In genomic region chr10:115963848-115964247, GRCh38 we compare ENCODE assay signal across 12 cellular contexts.
DNase-seq lines count a peak whose midpoint lies in the region; ATAC-seq and TF ChIP-seq lines count a peak whose summit lies in the region.
"Had no signal": no experiment of that assay in that cellular context is flagged by ENCODE, and none has a peak within 500 bp of the region (broad histone marks: within the 10 kb centered on the region; RNA-seq: fewer than 3 reads in every experiment).

No MANE protein-coding gene starts in this region.

- H4K20me1 ChIP-seq in PC-3 (ENCODE audit: low read length): no peaks in the 10 kb centered on the region
- H4K20me1 ChIP-seq: BLaER1 had no signal

- no peaks in the 10 kb centered on the region for H3K79me2 ChIP-seq in PC-3 (ENCODE audit: low read length)

- intact Hi-C loops in PC-3 (cut with micrococcal nuclease): no loop called here

- H3K4me2 ChIP-seq in PC-3 (ENCODE audit: low read length): no peak overlapping the region
- H3K4me2 ChIP-seq: BLaER1 had no signal

- H3K9me2 ChIP-seq in PC-3 (replicated peaks; ENCODE audit: low read length): no peaks in the 10 kb centered on the region

- no peaks in the 10 kb centered on the region for H3K9me3 ChIP-seq in PC-3 (ENCODE audit: low read length)
- H3K9me3 ChIP-seq: mucosa of descending colon, stomach had no signal

- CTCF ChIA-PET in PC-3 (lab: Charles Lee): no interaction called here

- no peak overlapping the region for H3K27ac ChIP-seq in 22Rv1
- H3K27ac ChIP-seq in PC-3 (ENCODE audit: low read length): no peak overlapping the region
- H3K27ac ChIP-seq: BLaER1, stomach had no signal

- BruUV-seq in PC-3 (replicated peaks; lab: Mats Ljungman, UMichigan): no TSS peak

- no peaks in the 10 kb centered on the region for H3K36me3 ChIP-seq in PC-3 (ENCODE audit: low read depth, low read length)
- H3K36me3 ChIP-seq: BLaER1, stomach had no signal

- no peak overlapping the region for H3K4me3 ChIP-seq in PC-3 (ENCODE audit: low read length)
- H3K4me3 ChIP-seq: BLaER1, mucosa of descending colon, stomach had no signal

- DNase-seq in NCI-H524 (lab: John Stamatoyannopoulos, UW) (peak; percentile 21 to 50), glomerular visceral epithelial cell (ENCODE audit: extremely low spot score) (peak; percentile 42), superior temporal gyrus (ENCODE audit: extremely low spot score) (no peak), PC-3 (no peak), NCI-H226 (no peak)
- no peak for DNase-seq in stimulated activated naive CD8-positive, alpha-beta T cell treated with anti-CD3 and anti-CD28 coated beads, Interleukin-15, Interleukin-2, amounts not matched to agents 100 U/mL and 50 U/mL, for 24 hours
- DNase-seq: foreskin melanocyte, mucosa of descending colon, stomach had no signal

- no peak overlapping the region for H2AFZ ChIP-seq in PC-3 (ENCODE audit: low read length)

- no peaks in the 10 kb centered on the region for H3K4me1 ChIP-seq in PC-3 (ENCODE audit: insufficient read depth, low read length)
- H3K4me1 ChIP-seq: stomach had no signal

- ATAC-seq in GM19035 (IDR thresholded peaks at IDR 0.05; ENCODE audit: unreplicated experiment) (peak; percentile 66), PC-3 (no peak)
- no peak for ATAC-seq in stimulated activated naive CD8-positive, alpha-beta T cell treated with anti-CD3 and anti-CD28 coated beads, Interleukin-15, Interleukin-2, amounts not matched to agents 100 U/mL and 50 U/mL, for 24 hours
- ATAC-seq: mucosa of descending colon had no signal

- TF ChIP-seq CTCF in 22Rv1 (IDR thresholded peaks at IDR 0.05) (peak; percentile 30), PC-3 (conservative IDR thresholded peaks at IDR 0.05; ENCODE audit: low read depth, low read length) (no peak)

- no peak overlapping the region for H3K9ac ChIP-seq in PC-3 (ENCODE audit: low read length)
- H3K9ac ChIP-seq: BLaER1 had no signal

- H3K27me3 ChIP-seq in PC-3 (ENCODE audit: low read length): no peaks in the 10 kb centered on the region
- H3K27me3 ChIP-seq: BLaER1, stomach had no signal

- no peaks in the 10 kb centered on the region for H3F3A ChIP-seq in PC-3 (ENCODE audit: low read length, unreplicated experiment)

- POLR2A ChIA-PET in PC-3 (lab: Charles Lee; ENCODE audit: unreplicated experiment): no interaction called here

Comparison
In these comparisons a context has a peak if more than half of its experiments do, and no peak if none do; other contexts are left out.
1. DNase-seq: peak in NCI-H524 (2 of 2) and glomerular visceral epithelial cell (single experiment); none in stimulated activated naive CD8-positive, alpha-beta T cell treated with anti-CD3 and anti-CD28 coated beads, Interleukin-15, Interleukin-2, amounts not matched to agents 100 U/mL and 50 U/mL, for 24 hours (single experiment), superior temporal gyrus (single experiment), PC-3 (single experiment) and NCI-H226 (single experiment).